1 cellular context compared by ENCODE assay signal in the genomic region with DNA sequence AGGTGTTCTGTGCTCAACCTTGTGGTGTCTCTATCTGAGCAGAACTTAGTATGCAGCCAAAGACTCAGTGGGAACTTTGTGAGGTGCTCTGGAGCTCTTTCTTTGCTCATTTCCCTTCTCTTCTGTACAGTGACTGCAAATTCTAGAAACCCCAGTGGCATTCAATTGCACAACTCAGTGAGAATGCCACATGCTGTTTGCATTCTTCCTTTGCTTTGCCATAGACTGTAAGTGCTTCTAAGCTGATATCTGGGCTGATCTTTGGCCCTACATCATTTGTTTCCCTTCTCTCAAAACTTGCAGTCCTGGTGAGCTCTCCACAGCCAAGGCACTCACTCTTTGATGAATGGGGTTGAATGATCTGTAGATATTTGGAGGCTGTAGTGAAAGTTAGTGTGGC.
TF ChIP-seq lines count a peak whose summit lies in the region.

No MANE protein-coding gene starts in this region.

TF ChIP-seq in HepG2, 621 proteins besides CTCF, POLR2A, EP300 and RAD21 (continued from another document and continues in another):
- TF ChIP-seq, protein P1, sequence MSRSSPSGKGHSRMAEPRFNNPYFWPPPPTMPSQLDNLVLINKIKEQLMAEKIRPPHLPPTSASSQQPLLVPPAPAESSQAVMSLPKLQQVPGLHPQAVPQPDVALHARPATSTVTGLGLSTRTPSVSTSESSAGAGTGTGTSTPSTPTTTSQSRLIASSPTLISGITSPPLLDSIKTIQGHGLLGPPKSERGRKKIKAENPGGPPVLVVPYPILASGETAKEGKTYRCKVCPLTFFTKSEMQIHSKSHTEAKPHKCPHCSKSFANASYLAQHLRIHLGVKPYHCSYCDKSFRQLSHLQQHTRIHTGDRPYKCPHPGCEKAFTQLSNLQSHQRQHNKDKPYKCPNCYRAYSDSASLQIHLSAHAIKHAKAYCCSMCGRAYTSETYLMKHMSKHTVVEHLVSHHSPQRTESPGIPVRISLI (CRISPR knock-in tag; IDR thresholded peaks at IDR 0.05; ENCODE audit: borderline replicate concordance) = no peak
- TF ChIP-seq, protein P2, sequence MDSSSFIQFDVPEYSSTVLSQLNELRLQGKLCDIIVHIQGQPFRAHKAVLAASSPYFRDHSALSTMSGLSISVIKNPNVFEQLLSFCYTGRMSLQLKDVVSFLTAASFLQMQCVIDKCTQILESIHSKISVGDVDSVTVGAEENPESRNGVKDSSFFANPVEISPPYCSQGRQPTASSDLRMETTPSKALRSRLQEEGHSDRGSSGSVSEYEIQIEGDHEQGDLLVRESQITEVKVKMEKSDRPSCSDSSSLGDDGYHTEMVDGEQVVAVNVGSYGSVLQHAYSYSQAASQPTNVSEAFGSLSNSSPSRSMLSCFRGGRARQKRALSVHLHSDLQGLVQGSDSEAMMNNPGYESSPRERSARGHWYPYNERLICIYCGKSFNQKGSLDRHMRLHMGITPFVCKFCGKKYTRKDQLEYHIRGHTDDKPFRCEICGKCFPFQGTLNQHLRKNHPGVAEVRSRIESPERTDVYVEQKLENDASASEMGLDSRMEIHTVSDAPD (CRISPR knock-in tag; IDR thresholded peaks at IDR 0.05) = no peak
- no peak for TF ChIP-seq THYN1 (CRISPR knock-in tag; IDR thresholded peaks at IDR 0.05; ENCODE audit: borderline replicate concordance, low read depth)
- TF ChIP-seq SIX1 (CRISPR knock-in tag; IDR thresholded peaks at IDR 0.05; ENCODE audit: borderline replicate concordance) = no peak
- TF ChIP-seq ZNF678 (CRISPR knock-in tag; IDR thresholded peaks at IDR 0.05) = no peak
- TF ChIP-seq GPN1 (CRISPR knock-in tag; IDR thresholded peaks at IDR 0.05; ENCODE audit: borderline replicate concordance) = no peak
- no peak for TF ChIP-seq ZNF460 (CRISPR knock-in tag; IDR thresholded peaks at IDR 0.05; ENCODE audit: borderline replicate concordance)
- TF ChIP-seq NFRKB (IDR thresholded peaks at IDR 0.05) = no peak
- TF ChIP-seq, protein P3, sequence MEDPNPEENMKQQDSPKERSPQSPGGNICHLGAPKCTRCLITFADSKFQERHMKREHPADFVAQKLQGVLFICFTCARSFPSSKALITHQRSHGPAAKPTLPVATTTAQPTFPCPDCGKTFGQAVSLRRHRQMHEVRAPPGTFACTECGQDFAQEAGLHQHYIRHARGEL (CRISPR knock-in tag; IDR thresholded peaks at IDR 0.05) = no peak
- TF ChIP-seq TCF7L2 (IDR thresholded peaks at IDR 0.05; ENCODE audit: low read depth, low read length) = no peak
- no peak for TF ChIP-seq MLLT10 (CRISPR knock-in tag; IDR thresholded peaks at IDR 0.05)
- TF ChIP-seq ZNF329 (CRISPR knock-in tag; IDR thresholded peaks at IDR 0.05; ENCODE audit: low read depth) = no peak
- TF ChIP-seq, protein P4, sequence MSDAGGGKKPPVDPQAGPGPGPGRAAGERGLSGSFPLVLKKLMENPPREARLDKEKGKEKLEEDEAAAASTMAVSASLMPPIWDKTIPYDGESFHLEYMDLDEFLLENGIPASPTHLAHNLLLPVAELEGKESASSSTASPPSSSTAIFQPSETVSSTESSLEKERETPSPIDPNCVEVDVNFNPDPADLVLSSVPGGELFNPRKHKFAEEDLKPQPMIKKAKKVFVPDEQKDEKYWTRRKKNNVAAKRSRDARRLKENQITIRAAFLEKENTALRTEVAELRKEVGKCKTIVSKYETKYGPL (CRISPR knock-in tag; IDR thresholded peaks at IDR 0.05) = no peak
- no peak for TF ChIP-seq ADNP (CRISPR knock-in tag; IDR thresholded peaks at IDR 0.05)
- no peak for TF ChIP-seq ISX (CRISPR knock-in tag; conservative IDR thresholded peaks at IDR 0.05)
- TF ChIP-seq, protein P5, sequence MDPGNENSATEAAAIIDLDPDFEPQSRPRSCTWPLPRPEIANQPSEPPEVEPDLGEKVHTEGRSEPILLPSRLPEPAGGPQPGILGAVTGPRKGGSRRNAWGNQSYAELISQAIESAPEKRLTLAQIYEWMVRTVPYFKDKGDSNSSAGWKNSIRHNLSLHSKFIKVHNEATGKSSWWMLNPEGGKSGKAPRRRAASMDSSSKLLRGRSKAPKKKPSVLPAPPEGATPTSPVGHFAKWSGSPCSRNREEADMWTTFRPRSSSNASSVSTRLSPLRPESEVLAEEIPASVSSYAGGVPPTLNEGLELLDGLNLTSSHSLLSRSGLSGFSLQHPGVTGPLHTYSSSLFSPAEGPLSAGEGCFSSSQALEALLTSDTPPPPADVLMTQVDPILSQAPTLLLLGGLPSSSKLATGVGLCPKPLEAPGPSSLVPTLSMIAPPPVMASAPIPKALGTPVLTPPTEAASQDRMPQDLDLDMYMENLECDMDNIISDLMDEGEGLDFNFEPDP (CRISPR knock-in tag; conservative IDR thresholded peaks at IDR 0.05) = no peak
- TF ChIP-seq RXRB (CRISPR knock-in tag; IDR thresholded peaks at IDR 0.05; ENCODE audit: borderline replicate concordance) = peak; percentile 53; the same call in 1 of the 2 replicates
- TF ChIP-seq FOXA3 (CRISPR knock-in tag; IDR thresholded peaks at IDR 0.05) = peak; percentile 47; the same call in 1 of the 2 replicates
- TF ChIP-seq, protein P6, sequence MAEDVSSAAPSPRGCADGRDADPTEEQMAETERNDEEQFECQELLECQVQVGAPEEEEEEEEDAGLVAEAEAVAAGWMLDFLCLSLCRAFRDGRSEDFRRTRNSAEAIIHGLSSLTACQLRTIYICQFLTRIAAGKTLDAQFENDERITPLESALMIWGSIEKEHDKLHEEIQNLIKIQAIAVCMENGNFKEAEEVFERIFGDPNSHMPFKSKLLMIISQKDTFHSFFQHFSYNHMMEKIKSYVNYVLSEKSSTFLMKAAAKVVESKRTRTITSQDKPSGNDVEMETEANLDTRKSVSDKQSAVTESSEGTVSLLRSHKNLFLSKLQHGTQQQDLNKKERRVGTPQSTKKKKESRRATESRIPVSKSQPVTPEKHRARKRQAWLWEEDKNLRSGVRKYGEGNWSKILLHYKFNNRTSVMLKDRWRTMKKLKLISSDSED (CRISPR knock-in tag; IDR thresholded peaks at IDR 0.05) = no peak
- TF ChIP-seq, protein P7, sequence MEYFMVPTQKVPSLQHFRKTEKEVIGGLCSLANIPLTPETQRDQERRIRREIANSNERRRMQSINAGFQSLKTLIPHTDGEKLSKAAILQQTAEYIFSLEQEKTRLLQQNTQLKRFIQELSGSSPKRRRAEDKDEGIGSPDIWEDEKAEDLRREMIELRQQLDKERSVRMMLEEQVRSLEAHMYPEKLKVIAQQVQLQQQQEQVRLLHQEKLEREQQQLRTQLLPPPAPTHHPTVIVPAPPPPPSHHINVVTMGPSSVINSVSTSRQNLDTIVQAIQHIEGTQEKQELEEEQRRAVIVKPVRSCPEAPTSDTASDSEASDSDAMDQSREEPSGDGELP (IDR thresholded peaks at IDR 0.05; ENCODE audit: borderline replicate concordance, low read depth) = 0 out of 2 replicates have a peak, but pooled peaks have one; percentile 11
- TF ChIP-seq, protein P8, sequence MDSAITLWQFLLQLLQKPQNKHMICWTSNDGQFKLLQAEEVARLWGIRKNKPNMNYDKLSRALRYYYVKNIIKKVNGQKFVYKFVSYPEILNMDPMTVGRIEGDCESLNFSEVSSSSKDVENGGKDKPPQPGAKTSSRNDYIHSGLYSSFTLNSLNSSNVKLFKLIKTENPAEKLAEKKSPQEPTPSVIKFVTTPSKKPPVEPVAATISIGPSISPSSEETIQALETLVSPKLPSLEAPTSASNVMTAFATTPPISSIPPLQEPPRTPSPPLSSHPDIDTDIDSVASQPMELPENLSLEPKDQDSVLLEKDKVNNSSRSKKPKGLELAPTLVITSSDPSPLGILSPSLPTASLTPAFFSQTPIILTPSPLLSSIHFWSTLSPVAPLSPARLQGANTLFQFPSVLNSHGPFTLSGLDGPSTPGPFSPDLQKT (CRISPR knock-in tag; IDR thresholded peaks at IDR 0.05; ENCODE audit: borderline replicate concordance) = no peak
- TF ChIP-seq, protein P9, sequence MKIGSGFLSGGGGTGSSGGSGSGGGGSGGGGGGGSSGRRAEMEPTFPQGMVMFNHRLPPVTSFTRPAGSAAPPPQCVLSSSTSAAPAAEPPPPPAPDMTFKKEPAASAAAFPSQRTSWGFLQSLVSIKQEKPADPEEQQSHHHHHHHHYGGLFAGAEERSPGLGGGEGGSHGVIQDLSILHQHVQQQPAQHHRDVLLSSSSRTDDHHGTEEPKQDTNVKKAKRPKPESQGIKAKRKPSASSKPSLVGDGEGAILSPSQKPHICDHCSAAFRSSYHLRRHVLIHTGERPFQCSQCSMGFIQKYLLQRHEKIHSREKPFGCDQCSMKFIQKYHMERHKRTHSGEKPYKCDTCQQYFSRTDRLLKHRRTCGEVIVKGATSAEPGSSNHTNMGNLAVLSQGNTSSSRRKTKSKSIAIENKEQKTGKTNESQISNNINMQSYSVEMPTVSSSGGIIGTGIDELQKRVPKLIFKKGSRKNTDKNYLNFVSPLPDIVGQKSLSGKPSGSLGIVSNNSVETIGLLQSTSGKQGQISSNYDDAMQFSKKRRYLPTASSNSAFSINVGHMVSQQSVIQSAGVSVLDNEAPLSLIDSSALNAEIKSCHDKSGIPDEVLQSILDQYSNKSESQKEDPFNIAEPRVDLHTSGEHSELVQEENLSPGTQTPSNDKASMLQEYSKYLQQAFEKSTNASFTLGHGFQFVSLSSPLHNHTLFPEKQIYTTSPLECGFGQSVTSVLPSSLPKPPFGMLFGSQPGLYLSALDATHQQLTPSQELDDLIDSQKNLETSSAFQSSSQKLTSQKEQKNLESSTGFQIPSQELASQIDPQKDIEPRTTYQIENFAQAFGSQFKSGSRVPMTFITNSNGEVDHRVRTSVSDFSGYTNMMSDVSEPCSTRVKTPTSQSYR (CRISPR knock-in tag; IDR thresholded peaks at IDR 0.05; ENCODE audit: borderline replicate concordance) = no peak
- TF ChIP-seq DR1 (CRISPR knock-in tag; IDR thresholded peaks at IDR 0.05) = no peak
- TF ChIP-seq ZNF773 (CRISPR knock-in tag; IDR thresholded peaks at IDR 0.05; ENCODE audit: borderline replicate concordance) = no peak
- no peak for TF ChIP-seq SMAD9 (CRISPR knock-in tag; IDR thresholded peaks at IDR 0.05)
- TF ChIP-seq ZNF232 (CRISPR knock-in tag; IDR thresholded peaks at IDR 0.05; ENCODE audit: borderline replicate concordance) = no peak
- TF ChIP-seq, protein P10, sequence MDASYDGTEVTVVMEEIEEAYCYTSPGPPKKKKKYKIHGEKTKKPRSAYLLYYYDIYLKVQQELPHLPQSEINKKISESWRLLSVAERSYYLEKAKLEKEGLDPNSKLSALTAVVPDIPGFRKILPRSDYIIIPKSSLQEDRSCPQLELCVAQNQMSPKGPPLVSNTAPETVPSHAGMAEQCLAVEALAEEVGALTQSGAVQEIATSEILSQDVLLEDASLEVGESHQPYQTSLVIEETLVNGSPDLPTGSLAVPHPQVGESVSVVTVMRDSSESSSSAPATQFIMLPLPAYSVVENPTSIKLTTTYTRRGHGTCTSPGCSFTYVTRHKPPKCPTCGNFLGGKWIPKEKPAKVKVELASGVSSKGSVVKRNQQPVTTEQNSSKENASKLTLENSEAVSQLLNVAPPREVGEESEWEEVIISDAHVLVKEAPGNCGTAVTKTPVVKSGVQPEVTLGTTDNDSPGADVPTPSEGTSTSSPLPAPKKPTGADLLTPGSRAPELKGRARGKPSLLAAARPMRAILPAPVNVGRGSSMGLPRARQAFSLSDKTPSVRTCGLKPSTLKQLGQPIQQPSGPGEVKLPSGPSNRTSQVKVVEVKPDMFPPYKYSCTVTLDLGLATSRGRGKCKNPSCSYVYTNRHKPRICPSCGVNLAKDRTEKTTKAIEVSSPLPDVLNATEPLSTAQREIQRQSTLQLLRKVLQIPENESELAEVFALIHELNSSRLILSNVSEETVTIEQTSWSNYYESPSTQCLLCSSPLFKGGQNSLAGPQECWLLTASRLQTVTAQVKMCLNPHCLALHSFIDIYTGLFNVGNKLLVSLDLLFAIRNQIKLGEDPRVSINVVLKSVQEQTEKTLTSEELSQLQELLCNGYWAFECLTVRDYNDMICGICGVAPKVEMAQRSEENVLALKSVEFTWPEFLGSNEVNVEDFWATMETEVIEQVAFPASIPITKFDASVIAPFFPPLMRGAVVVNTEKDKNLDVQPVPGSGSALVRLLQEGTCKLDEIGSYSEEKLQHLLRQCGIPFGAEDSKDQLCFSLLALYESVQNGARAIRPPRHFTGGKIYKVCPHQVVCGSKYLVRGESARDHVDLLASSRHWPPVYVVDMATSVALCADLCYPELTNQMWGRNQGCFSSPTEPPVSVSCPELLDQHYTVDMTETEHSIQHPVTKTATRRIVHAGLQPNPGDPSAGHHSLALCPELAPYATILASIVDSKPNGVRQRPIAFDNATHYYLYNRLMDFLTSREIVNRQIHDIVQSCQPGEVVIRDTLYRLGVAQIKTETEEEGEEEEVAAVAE (CRISPR knock-in tag; IDR thresholded peaks at IDR 0.05; ENCODE audit: borderline replicate concordance) = no peak
- TF ChIP-seq, protein P11, sequence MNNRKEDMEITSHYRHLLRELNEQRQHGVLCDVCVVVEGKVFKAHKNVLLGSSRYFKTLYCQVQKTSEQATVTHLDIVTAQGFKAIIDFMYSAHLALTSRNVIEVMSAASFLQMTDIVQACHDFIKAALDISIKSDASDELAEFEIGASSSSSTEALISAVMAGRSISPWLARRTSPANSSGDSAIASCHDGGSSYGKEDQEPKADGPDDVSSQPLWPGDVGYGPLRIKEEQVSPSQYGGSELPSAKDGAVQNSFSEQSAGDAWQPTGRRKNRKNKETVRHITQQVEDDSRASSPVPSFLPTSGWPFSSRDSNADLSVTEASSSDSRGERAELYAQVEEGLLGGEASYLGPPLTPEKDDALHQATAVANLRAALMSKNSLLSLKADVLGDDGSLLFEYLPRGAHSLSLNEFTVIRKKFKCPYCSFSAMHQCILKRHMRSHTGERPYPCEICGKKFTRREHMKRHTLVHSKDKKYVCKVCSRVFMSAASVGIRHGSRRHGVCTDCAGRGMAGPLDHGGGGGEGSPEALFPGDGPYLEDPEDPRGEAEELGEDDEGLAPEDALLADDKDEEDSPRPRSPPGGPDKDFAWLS (CRISPR knock-in tag; IDR thresholded peaks at IDR 0.05; ENCODE audit: borderline replicate concordance) = no peak
- TF ChIP-seq, protein P12, sequence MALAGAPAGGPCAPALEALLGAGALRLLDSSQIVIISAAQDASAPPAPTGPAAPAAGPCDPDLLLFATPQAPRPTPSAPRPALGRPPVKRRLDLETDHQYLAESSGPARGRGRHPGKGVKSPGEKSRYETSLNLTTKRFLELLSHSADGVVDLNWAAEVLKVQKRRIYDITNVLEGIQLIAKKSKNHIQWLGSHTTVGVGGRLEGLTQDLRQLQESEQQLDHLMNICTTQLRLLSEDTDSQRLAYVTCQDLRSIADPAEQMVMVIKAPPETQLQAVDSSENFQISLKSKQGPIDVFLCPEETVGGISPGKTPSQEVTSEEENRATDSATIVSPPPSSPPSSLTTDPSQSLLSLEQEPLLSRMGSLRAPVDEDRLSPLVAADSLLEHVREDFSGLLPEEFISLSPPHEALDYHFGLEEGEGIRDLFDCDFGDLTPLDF (CRISPR knock-in tag; IDR thresholded peaks at IDR 0.05) = no peak
- no peak for TF ChIP-seq ZNF629 (CRISPR knock-in tag; conservative IDR thresholded peaks at IDR 0.05)
- no peak for TF ChIP-seq MXI1 (IDR thresholded peaks at IDR 0.05; ENCODE audit: borderline replicate concordance, low read depth, low read length)
